In the genomic region with DNA sequence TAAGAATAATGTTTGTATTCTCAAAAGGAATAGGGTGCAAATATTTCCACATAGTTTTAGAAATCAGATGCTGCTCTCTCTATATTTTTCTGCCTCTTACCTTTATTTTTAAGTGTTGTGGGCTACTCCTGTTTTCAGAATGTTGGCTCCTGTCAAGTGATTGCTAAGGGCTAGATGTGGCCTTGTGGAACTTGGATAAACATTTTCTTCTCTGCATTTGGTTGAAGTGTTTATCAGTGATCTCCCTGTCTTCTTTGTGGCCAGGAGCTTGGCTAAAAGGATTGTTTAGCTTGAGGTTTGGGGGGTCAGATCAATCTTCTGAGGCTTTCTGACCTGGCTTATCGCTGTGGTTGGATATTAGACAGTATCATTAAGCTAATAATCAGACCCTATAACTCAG, we compare ENCODE assay signal across 1 cellular context.
TF ChIP-seq lines count a peak whose summit lies in the region.

No MANE protein-coding gene starts in this region.

TF ChIP-seq in GM23338, 12 proteins besides CTCF, POLR2A, EP300 and RAD21 (continued from another document):
- TF ChIP-seq, protein P1, sequence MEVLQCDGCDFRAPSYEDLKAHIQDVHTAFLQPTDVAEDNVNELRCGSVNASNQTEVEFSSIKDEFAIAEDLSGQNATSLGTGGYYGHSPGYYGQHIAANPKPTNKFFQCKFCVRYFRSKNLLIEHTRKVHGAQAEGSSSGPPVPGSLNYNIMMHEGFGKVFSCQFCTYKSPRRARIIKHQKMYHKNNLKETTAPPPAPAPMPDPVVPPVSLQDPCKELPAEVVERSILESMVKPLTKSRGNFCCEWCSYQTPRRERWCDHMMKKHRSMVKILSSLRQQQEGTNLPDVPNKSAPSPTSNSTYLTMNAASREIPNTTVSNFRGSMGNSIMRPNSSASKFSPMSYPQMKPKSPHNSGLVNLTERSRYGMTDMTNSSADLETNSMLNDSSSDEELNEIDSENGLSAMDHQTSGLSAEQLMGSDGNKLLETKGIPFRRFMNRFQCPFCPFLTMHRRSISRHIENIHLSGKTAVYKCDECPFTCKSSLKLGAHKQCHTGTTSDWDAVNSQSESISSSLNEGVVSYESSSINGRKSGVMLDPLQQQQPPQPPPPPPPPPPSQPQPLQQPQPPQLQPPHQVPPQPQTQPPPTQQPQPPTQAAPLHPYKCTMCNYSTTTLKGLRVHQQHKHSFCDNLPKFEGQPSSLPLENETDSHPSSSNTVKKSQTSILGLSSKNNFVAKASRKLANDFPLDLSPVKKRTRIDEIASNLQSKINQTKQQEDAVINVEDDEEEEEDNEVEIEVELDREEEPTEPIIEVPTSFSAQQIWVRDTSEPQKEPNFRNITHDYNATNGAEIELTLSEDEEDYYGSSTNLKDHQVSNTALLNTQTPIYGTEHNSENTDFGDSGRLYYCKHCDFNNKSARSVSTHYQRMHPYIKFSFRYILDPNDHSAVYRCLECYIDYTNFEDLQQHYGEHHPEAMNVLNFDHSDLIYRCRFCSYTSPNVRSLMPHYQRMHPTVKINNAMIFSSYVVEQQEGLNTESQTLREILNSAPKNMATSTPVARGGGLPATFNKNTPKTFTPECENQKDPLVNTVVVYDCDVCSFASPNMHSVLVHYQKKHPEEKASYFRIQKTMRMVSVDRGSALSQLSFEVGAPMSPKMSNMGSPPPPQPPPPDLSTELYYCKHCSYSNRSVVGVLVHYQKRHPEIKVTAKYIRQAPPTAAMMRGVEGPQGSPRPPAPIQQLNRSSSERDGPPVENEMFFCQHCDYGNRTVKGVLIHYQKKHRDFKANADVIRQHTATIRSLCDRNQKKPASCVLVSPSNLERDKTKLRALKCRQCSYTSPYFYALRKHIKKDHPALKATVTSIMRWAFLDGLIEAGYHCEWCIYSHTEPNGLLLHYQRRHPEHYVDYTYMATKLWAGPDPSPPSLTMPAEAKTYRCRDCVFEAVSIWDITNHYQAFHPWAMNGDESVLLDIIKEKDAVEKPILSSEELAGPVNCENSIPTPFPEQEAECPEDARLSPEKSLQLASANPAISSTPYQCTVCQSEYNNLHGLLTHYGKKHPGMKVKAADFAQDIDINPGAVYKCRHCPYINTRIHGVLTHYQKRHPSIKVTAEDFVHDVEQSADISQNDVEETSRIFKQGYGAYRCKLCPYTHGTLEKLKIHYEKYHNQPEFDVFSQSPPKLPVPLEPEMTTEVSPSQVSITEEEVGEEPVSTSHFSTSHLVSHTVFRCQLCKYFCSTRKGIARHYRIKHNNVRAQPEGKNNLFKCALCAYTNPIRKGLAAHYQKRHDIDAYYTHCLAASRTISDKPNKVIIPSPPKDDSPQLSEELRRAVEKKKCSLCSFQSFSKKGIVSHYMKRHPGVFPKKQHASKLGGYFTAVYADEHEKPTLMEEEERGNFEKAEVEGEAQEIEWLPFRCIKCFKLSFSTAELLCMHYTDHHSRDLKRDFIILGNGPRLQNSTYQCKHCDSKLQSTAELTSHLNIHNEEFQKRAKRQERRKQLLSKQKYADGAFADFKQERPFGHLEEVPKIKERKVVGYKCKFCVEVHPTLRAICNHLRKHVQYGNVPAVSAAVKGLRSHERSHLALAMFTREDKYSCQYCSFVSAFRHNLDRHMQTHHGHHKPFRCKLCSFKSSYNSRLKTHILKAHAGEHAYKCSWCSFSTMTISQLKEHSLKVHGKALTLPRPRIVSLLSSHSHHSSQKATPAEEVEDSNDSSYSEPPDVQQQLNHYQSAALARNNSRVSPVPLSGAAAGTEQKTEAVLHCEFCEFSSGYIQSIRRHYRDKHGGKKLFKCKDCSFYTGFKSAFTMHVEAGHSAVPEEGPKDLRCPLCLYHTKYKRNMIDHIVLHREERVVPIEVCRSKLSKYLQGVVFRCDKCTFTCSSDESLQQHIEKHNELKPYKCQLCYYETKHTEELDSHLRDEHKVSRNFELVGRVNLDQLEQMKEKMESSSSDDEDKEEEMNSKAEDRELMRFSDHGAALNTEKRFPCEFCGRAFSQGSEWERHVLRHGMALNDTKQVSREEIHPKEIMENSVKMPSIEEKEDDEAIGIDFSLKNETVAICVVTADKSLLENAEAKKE (CRISPR knock-in tag; IDR thresholded peaks at IDR 0.05) = no peak
- TF ChIP-seq EZH2phosphoT487 (IDR thresholded peaks at IDR 0.05; ENCODE audit: unreplicated experiment) = no peak
